Comparison of ENCODE assay signal across 11 cellular contexts in the genomic region with DNA sequence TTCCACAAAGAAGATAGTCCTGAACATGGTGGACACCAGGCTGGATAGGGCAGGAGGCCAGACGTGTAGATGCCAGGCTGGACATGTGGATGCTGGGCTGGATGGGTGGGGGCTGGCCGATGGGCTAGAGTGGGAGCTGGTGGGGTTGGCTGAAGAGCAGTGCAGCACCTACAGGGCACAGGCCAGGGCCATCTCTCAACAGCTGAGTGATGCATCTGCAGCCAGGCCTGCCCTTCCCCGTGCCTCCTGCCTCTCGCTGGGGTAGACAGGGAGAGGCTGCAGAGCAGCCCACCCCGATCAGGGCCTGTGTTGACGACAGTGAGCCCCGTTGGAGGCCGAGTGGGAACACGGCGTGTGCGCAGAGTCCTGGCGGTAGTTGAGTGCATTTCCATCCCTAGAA.
"Had no signal": no experiment of that assay in that cellular context is flagged by ENCODE, and none has a peak within 500 bp of the region (broad histone marks: within the 10 kb centered on the region; RNA-seq: fewer than 3 reads in every experiment).

No MANE protein-coding gene starts in this region.

- H3K4me3 ChIP-seq: left ventricle myocardium inferior, suprapubic skin had no signal

- H3K27me3 Mint-ChIP-seq: activated naive CD8-positive, alpha-beta T cell treated with anti-CD3 and anti-CD28 coated beads, Interleukin-2, amount 50 U/mL, for 24 hours; memory B cell had no signal

- H3K4me3 Mint-ChIP-seq: activated naive CD8-positive, alpha-beta T cell treated with anti-CD3 and anti-CD28 coated beads, Interleukin-2, amount 50 U/mL, for 24 hours; activated T-helper 1 cell treated with anti-CD3 and anti-CD28 coated beads, Interleukin-12 subunit alpha, Interleukin-12 subunit beta, Interleukin-2, Interleukin-4 antibody, amounts not matched to agents 30 ng/mL and 10 ng/mL and 1 ng/mL, durations not matched to agents 14 hours and 24 hours and 36 hours; memory B cell; nephron had no signal

- H3K4me1 ChIP-seq: suprapubic skin had no signal

- H3K9me3 Mint-ChIP-seq: activated naive CD8-positive, alpha-beta T cell treated with anti-CD3 and anti-CD28 coated beads, Interleukin-2, amount 50 U/mL, for 24 hours; activated T-helper 1 cell treated with anti-CD3 and anti-CD28 coated beads, Interleukin-12 subunit alpha, Interleukin-12 subunit beta, Interleukin-2, Interleukin-4 antibody, amounts not matched to agents 30 ng/mL and 10 ng/mL and 1 ng/mL, durations not matched to agents 14 hours and 24 hours and 36 hours; memory B cell; nephron had no signal

- ATAC-seq: activated naive CD8-positive, alpha-beta T cell treated with anti-CD3 and anti-CD28 coated beads, Interleukin-2, amount 50 U/mL, for 24 hours; esophagus mucosa; stimulated activated naive CD8-positive, alpha-beta T cell treated with anti-CD3 and anti-CD28 coated beads, Interleukin-15, Interleukin-2, amounts not matched to agents 100 U/mL and 50 U/mL, for 24 hours had no signal

- H3K27ac Mint-ChIP-seq: activated naive CD8-positive, alpha-beta T cell treated with anti-CD3 and anti-CD28 coated beads, Interleukin-2, amount 50 U/mL, for 24 hours; activated T-helper 1 cell treated with anti-CD3 and anti-CD28 coated beads, Interleukin-12 subunit alpha, Interleukin-12 subunit beta, Interleukin-2, Interleukin-4 antibody, amounts not matched to agents 30 ng/mL and 10 ng/mL and 1 ng/mL, durations not matched to agents 14 hours and 24 hours and 36 hours; memory B cell; nephron had no signal

- DNase-seq: activated naive CD4-positive, alpha-beta T cell; activated naive CD8-positive, alpha-beta T cell treated with anti-CD3 and anti-CD28 coated beads, Interleukin-2, amount 50 U/mL, for 24 hours; left ventricle myocardium inferior; stimulated activated CD4-positive, alpha-beta T cell treated with anti-CD3 and anti-CD28 coated beads, Interleukin-4, amount 100 ng/mL, for 1 hour; stimulated activated CD8-positive, alpha-beta memory T cell treated with anti-CD3 and anti-CD28 coated beads, Interleukin-4, amount 100 ng/mL, for 48 hours; stimulated activated naive CD8-positive, alpha-beta T cell treated with anti-CD3 and anti-CD28 coated beads, Interleukin-15, Interleukin-2, amounts not matched to agents 100 U/mL and 50 U/mL, for 24 hours had no signal

- H3K4me1 Mint-ChIP-seq: activated naive CD8-positive, alpha-beta T cell treated with anti-CD3 and anti-CD28 coated beads, Interleukin-2, amount 50 U/mL, for 24 hours; memory B cell had no signal

- H3K27ac ChIP-seq: left ventricle myocardium inferior, suprapubic skin had no signal

- H3K27me3 ChIP-seq: suprapubic skin had no signal
